8 cellular contexts compared by ENCODE assay signal in the genomic region with DNA sequence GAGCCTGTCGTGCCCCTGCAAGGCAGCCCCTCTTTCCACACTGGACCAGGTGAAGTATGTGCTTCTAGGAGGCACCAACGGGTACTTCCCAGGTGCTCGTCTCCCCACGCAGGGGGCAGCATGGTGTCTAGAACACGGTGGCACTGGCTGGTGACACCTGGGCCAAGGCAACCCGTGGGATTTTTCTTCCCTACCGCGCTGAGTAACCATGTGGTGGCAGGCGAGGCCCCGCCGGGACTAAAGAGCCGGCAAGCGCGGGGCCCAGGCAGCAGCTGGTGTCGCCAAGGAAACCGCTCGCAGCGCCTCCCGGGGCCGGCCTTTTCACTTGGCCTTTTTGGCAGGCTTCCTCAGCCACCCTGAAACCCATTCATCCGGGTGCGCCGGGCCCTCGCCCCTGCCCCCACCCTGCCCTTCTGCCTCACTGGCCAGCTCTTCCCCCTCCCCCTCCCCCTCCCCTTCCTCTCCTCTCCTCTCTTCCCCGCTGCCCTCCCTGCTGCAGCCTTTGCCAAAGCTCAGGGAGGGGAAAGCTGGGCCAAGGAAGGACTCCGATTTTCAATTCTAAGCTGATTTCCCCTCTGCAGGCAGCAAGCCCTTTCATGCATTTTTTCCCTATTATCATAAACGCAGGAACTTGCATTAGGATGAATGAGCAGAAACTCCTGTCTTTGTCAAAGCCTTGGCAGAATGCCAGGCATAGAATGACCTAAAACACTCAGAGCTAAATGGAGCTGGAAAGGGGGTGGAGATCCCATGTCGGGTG.
DNase-seq lines count a peak whose midpoint lies in the region; ATAC-seq, FAIRE-seq and TF ChIP-seq lines count a peak whose summit lies in the region.

No MANE protein-coding gene starts in this region.

- TF ChIP-seq EP300 in gastroesophageal sphincter (IDR thresholded peaks at IDR 0.05), result no peak

- no peaks in the 10 kb centered on the region for H3K79me2 ChIP-seq in DND-41 (ENCODE audit: insufficient read depth, low read length)

- TF ChIP-seq CTCF in DND-41 (IDR thresholded peaks at IDR 0.05; ENCODE audit: borderline replicate concordance, extremely low read depth, low read length, poor library complexity, severe bottlenecking) (peak; percentile 76), gastroesophageal sphincter (IDR thresholded peaks at IDR 0.05) (peak in 3 of 4 experiments; percentile 66 to 84 (median 67)), omental fat pad (IDR thresholded peaks at IDR 0.05) (no peak), thoracic aorta (IDR thresholded peaks at IDR 0.05) (peak; percentile 62)

- H3K27me3 ChIP-seq in DND-41 (ENCODE audit: insufficient read depth, low read length, poor library complexity), result no peaks in the 10 kb centered on the region
- no peaks in the 10 kb centered on the region for H3K27me3 ChIP-seq in MG63
- H3K27me3 ChIP-seq in gastroesophageal sphincter, result no peaks in the 10 kb centered on the region
- H3K27me3 ChIP-seq in thoracic aorta (replicated peaks; ENCODE audit: insufficient read depth), result no peaks in the 10 kb centered on the region

- no peaks in the 10 kb centered on the region for H3K36me3 ChIP-seq in DND-41 (ENCODE audit: insufficient read depth, low read length)
- no peaks in the 10 kb centered on the region for H3K36me3 ChIP-seq in MG63
- H3K36me3 ChIP-seq in gastroesophageal sphincter, result no peaks in the 10 kb centered on the region
- no peaks in the 10 kb centered on the region for H3K36me3 ChIP-seq in thoracic aorta

- DNase-seq in DND-41, result peak; percentile 88
- DNase-seq in H54 (ENCODE audit: insufficient read length, low spot score), result peak; percentile 69
- DNase-seq in MG63, result peak; percentile 86
- DNase-seq in SHP77 treated with DMSO at 0.1 percent for 48 hours (lab: John Stamatoyannopoulos, UW), result peak; percentile 90
- peak; percentile 78 for DNase-seq in activated naive CD4-positive, alpha-beta T cell treated with Interleukin-2 at 50 U/mL for 16 hours
- peak; percentile 44 for DNase-seq in omental fat pad (ENCODE audit: low spot score)
- DNase-seq in thoracic aorta (ENCODE audit: low spot score), result peak; percentile 59

- no peak for FAIRE-seq in H54 (lab: Jason Lieb, UNC)

- H3K4me3 ChIP-seq in DND-41 (ENCODE audit: low read depth in 1 of 2, low read length in 2 of 2), result peak overlapping the region in 1 of 2 experiments; percentile 19; a peak in 1 of 4 replicates
- H3K4me3 ChIP-seq in MG63, result no peak overlapping the region
- peak overlapping the region in 1 of 2 donors; percentile 24 for H3K4me3 ChIP-seq in gastroesophageal sphincter
- H3K4me3 ChIP-seq in thoracic aorta, result peak overlapping the region; percentile 58

- H3K4me2 ChIP-seq in DND-41 (ENCODE audit: insufficient read depth, low read length), result peak overlapping the region; percentile 54

- peak overlapping the region; percentile 73 for H2AFZ ChIP-seq in DND-41 (ENCODE audit: low read depth, low read length)

- WGBS in gastroesophageal sphincter (ENCODE audit: low coverage in 1 of 2), 2 donors, result 0 to 1% methylated on average over 1 to 14 of the region's 28 CpGs

- ATAC-seq in DND-41 (ENCODE audit: insufficient read depth, low read depth), result peak; percentile 97
- ATAC-seq in gastroesophageal sphincter, result peak; percentile 90
- ATAC-seq in omental fat pad (ENCODE audit: low FRiP score), result peak; percentile 68
- peak; percentile 50 for ATAC-seq in thoracic aorta (ENCODE audit: insufficient number of reproducible peaks, low FRiP score, low read depth)

- TF ChIP-seq POLR2A in H54 (IDR thresholded peaks at IDR 0.05; ENCODE audit: low read depth, low read length) (no peak), gastroesophageal sphincter (IDR thresholded peaks at IDR 0.05) (no peak)

- H3K27ac ChIP-seq in DND-41 (ENCODE audit: low read length), result peak overlapping the region; percentile 77
- H3K27ac ChIP-seq in gastroesophageal sphincter, result peak overlapping the region; percentile 41 to 92 (median 84)
- peak overlapping the region; percentile 61 to 70 for H3K27ac ChIP-seq in thoracic aorta

- H4K20me1 ChIP-seq in DND-41 (ENCODE audit: insufficient read depth, low read length), result no peaks in the 10 kb centered on the region

- H3K4me1 ChIP-seq in DND-41 (ENCODE audit: insufficient read depth, low read length), result peaks cover 20% of the 10 kb centered on the region
- H3K4me1 ChIP-seq in gastroesophageal sphincter, result peaks cover 0 to 49% (median 22%) of the 10 kb centered on the region in 3 donors
- peaks cover 15 to 33% of the 10 kb centered on the region in 2 donors for H3K4me1 ChIP-seq in thoracic aorta (ENCODE audit: control insufficient read depth in 1 of 2, low read depth in 2 of 2)

- peak overlapping the region; percentile 31 for H3K9ac ChIP-seq in DND-41 (ENCODE audit: low read depth, low read length)

- H3K9me3 ChIP-seq in DND-41 (ENCODE audit: insufficient read depth, low read length, severe bottlenecking), result no peaks in the 10 kb centered on the region
- no peaks in the 10 kb centered on the region for H3K9me3 ChIP-seq in MG63
- no peaks in the 10 kb centered on the region for H3K9me3 ChIP-seq in gastroesophageal sphincter
- no peaks in the 10 kb centered on the region for H3K9me3 ChIP-seq in thoracic aorta

Comparison
In these comparisons a context has a peak if more than half of its experiments do, and no peak if none do; other contexts are left out.
1. CTCF ChIP-seq: peak in DND-41 (single experiment), gastroesophageal sphincter (3 of 4) and thoracic aorta (single experiment); none in omental fat pad (0 of 3).
2. Peak in every context shown above with its lines, with median percentiles within 50 percentile points of each other: ATAC-seq, DNase-seq and H3K27ac ChIP-seq.